Comparison of ENCODE assay signal across 1 cellular context in the genomic region with DNA sequence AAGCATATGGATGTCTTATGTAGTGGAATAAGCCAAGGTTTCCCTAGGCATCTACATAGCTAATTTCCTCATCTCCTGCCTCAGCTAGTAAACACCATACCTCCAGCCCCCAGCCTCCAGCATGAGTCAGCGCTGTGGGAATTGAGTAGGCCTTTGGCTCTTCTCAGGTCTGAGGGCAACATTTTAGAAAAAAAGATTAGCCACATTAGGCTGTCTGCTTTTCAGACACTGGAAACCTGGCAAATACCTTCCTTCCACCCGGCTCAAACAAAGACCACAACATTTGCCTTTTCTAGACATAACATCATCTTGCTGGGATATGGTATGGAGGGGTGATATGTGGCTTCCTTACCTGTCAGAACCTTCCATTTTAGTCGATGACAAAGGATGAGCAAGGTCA.
TF ChIP-seq lines count a peak whose summit lies in the region.

No MANE protein-coding gene starts in this region.

TF ChIP-seq in SK-N-SH treated with all-trans-retinoic acid at 6 μM for 48 hours, 23 proteins besides CTCF, POLR2A, EP300 and RAD21 (continued from another document):
- TF ChIP-seq, protein P1, sequence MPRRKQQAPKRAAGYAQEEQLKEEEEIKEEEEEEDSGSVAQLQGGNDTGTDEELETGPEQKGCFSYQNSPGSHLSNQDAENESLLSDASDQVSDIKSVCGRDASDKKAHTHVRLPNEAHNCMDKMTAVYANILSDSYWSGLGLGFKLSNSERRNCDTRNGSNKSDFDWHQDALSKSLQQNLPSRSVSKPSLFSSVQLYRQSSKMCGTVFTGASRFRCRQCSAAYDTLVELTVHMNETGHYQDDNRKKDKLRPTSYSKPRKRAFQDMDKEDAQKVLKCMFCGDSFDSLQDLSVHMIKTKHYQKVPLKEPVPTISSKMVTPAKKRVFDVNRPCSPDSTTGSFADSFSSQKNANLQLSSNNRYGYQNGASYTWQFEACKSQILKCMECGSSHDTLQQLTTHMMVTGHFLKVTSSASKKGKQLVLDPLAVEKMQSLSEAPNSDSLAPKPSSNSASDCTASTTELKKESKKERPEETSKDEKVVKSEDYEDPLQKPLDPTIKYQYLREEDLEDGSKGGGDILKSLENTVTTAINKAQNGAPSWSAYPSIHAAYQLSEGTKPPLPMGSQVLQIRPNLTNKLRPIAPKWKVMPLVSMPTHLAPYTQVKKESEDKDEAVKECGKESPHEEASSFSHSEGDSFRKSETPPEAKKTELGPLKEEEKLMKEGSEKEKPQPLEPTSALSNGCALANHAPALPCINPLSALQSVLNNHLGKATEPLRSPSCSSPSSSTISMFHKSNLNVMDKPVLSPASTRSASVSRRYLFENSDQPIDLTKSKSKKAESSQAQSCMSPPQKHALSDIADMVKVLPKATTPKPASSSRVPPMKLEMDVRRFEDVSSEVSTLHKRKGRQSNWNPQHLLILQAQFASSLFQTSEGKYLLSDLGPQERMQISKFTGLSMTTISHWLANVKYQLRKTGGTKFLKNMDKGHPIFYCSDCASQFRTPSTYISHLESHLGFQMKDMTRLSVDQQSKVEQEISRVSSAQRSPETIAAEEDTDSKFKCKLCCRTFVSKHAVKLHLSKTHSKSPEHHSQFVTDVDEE (CRISPR knock-in tag; IDR thresholded peaks at IDR 0.05) = no peak
- TF ChIP-seq TCF4 (CRISPR knock-in tag; IDR thresholded peaks at IDR 0.05; ENCODE audit: borderline replicate concordance) = no peak
- TF ChIP-seq, protein P2, sequence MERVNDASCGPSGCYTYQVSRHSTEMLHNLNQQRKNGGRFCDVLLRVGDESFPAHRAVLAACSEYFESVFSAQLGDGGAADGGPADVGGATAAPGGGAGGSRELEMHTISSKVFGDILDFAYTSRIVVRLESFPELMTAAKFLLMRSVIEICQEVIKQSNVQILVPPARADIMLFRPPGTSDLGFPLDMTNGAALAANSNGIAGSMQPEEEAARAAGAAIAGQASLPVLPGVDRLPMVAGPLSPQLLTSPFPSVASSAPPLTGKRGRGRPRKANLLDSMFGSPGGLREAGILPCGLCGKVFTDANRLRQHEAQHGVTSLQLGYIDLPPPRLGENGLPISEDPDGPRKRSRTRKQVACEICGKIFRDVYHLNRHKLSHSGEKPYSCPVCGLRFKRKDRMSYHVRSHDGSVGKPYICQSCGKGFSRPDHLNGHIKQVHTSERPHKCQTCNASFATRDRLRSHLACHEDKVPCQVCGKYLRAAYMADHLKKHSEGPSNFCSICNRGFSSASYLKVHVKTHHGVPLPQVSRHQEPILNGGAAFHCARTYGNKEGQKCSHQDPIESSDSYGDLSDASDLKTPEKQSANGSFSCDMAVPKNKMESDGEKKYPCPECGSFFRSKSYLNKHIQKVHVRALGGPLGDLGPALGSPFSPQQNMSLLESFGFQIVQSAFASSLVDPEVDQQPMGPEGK (CRISPR knock-in tag; IDR thresholded peaks at IDR 0.05; ENCODE audit: borderline replicate concordance) = no peak
- TF ChIP-seq, protein P3, sequence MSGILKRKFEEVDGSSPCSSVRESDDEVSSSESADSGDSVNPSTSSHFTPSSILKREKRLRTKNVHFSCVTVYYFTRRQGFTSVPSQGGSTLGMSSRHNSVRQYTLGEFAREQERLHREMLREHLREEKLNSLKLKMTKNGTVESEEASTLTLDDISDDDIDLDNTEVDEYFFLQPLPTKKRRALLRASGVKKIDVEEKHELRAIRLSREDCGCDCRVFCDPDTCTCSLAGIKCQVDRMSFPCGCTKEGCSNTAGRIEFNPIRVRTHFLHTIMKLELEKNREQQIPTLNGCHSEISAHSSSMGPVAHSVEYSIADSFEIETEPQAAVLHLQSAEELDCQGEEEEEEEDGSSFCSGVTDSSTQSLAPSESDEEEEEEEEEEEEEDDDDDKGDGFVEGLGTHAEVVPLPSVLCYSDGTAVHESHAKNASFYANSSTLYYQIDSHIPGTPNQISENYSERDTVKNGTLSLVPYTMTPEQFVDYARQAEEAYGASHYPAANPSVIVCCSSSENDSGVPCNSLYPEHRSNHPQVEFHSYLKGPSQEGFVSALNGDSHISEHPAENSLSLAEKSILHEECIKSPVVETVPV (CRISPR knock-in tag; IDR thresholded peaks at IDR 0.05) = no peak
- no peak for TF ChIP-seq SNAI2 (CRISPR knock-in tag; IDR thresholded peaks at IDR 0.05)
- no peak for TF ChIP-seq CSDC2 (CRISPR knock-in tag; IDR thresholded peaks at IDR 0.05)
- no peak for TF ChIP-seq PPARA (CRISPR knock-in tag; IDR thresholded peaks at IDR 0.05; ENCODE audit: borderline replicate concordance)
- no peak for TF ChIP-seq ISL1 (CRISPR knock-in tag; IDR thresholded peaks at IDR 0.05)
- TF ChIP-seq TOX (CRISPR knock-in tag; IDR thresholded peaks at IDR 0.05; ENCODE audit: borderline replicate concordance) = no peak
- TF ChIP-seq, protein P4, sequence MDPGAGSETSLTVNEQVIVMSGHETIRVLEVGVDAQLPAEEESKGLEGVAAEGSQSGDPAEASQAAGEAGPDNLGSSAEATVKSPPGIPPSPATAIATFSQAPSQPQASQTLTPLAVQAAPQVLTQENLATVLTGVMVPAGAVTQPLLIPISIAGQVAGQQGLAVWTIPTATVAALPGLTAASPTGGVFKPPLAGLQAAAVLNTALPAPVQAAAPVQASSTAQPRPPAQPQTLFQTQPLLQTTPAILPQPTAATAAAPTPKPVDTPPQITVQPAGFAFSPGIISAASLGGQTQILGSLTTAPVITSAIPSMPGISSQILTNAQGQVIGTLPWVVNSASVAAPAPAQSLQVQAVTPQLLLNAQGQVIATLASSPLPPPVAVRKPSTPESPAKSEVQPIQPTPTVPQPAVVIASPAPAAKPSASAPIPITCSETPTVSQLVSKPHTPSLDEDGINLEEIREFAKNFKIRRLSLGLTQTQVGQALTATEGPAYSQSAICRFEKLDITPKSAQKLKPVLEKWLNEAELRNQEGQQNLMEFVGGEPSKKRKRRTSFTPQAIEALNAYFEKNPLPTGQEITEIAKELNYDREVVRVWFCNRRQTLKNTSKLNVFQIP (CRISPR knock-in tag; IDR thresholded peaks at IDR 0.05; ENCODE audit: borderline replicate concordance, low read depth) = no peak
- no peak for TF ChIP-seq ZFP3 (CRISPR knock-in tag; IDR thresholded peaks at IDR 0.05)
- no peak for TF ChIP-seq OSR1 (CRISPR knock-in tag; IDR thresholded peaks at IDR 0.05)
- TF ChIP-seq BACH2 (CRISPR knock-in tag; IDR thresholded peaks at IDR 0.05; ENCODE audit: borderline replicate concordance) = no peak
- TF ChIP-seq ESRRG (CRISPR knock-in tag; IDR thresholded peaks at IDR 0.05) = no peak
TF ChIP-seq in SK-N-SH treated with all-trans-retinoic acid at 6 μM for 48 hours: peak in this region for 0.
